ENCODE assay signal across 12 cellular contexts in the genomic region with DNA sequence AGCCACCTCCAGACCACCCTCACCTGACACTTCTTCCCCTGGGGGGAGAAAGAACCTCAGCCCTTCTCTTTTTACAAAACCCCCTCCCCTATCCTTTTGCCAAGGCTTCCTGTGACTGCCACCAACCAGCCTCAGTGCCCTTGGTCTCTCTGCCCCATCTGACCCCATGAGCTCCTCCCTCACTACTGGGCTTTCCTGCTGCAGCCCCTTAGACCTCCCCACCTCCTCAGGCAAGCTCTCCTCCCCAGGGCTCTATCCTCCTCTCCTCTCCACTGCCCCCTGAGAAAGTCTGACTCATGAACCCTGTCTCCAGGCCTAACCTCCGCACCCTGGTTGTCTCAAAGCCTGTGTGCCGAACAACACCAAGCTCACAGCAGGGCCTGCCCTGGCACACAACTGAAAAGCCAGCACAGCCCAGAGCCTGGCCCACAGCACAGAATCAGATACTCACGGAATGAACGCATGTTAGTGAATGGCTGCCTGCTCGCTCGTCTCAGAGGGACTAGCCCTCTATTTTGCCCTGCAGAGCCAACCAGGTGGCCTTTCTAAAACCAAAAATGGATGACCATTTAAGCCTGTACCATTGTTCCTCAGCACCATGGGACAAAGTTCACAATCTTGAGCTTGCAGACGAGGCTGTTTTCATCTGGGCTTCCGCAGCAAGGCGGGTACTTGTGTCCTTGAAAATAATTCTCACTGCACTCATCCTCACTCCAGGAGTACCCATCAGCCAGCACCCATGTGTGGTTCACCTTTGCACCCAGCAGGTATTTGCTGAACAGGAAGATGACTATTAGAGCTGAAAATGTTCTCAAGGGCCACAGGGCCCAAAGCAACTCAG. TPM values are rescaled to one million over a fixed set of nuclear protein-coding genes. Genes with fewer than 3 reads are reported as not detected.
DNase-seq lines count a peak whose midpoint lies in the region; ATAC-seq and TF ChIP-seq lines count a peak whose summit lies in the region.
"Had no signal": no experiment of that assay in that cellular context is flagged by ENCODE, and none has a peak within 500 bp of the region (broad histone marks: within the 10 kb centered on the region; RNA-seq: fewer than 3 reads in every experiment).

No MANE protein-coding gene starts in this region.

- H3K27ac ChIP-seq in dorsolateral prefrontal cortex (peak overlapping the region; percentile 23 to 100 (median 92)), parathyroid adenoma (peak overlapping the region; percentile 73)
- H3K27ac ChIP-seq: KMS-11 had no signal

- DNase-seq in dorsolateral prefrontal cortex = peak in 3 of 10 donors; percentile 45 to 56 (median 46)
- no peak for DNase-seq in foreskin fibroblast
- no peak for DNase-seq in DMS153 (lab: John Stamatoyannopoulos, UW)
- DNase-seq in occipital lobe (lab: John Stamatoyannopoulos, UW) = no peak
- no peak for DNase-seq in SW 1271 (lab: John Stamatoyannopoulos, UW)
- DNase-seq: HFFc6; stimulated activated CD4-positive, alpha-beta T cell treated with anti-CD3 and anti-CD28 coated beads, Interleukin-15, amount 100 ng/mL, for 24 hours had no signal

- H3K4me2 ChIP-seq in parathyroid adenoma (ENCODE audit: low read length) = no peak overlapping the region
- H3K4me2 ChIP-seq: KMS-11 had no signal

- H3K4me3 ChIP-seq in dorsolateral prefrontal cortex (peak overlapping the region in 29 of 59 donors; percentile 62 to 84 (median 76)), parathyroid adenoma (ENCODE audit: low read depth, low read length) (no peak overlapping the region), foreskin fibroblast (ENCODE audit: low read depth in 1 of 2, low read length in 2 of 2) (peak overlapping the region in 1 of 2 donors; percentile 69)

- H3K9ac ChIP-seq in parathyroid adenoma = no peak overlapping the region
- H3K9ac ChIP-seq: KMS-11 had no signal

- ATAC-seq in GM18502 (IDR thresholded peaks at IDR 0.05; ENCODE audit: poor library complexity, unreplicated experiment) (peak; percentile 21), HG03460 (IDR thresholded peaks at IDR 0.05; ENCODE audit: unreplicated experiment) (peak; percentile 4)

- intact Hi-C loops in dorsolateral prefrontal cortex (cut with DNase I) = loop anchor here in 1 of 2 donors (10.0 kb wide), 1 partner anchor 50 kb away; no protein-coding TSS in a partner anchor

- H3K9me3 ChIP-seq in parathyroid adenoma (ENCODE audit: control insufficient read depth, low read length) = no peaks in the 10 kb centered on the region

- H2AFZ ChIP-seq in parathyroid adenoma = peak overlapping the region; percentile 90

- no peak for TF ChIP-seq CTCF in dorsolateral prefrontal cortex (IDR thresholded peaks at IDR 0.05 in 54 of 56, conservative IDR thresholded peaks at IDR 0.05 in 2 of 56; ENCODE audit: low read depth in 1 of 56, partially characterized antibody in 56 of 56)
- no peak for TF ChIP-seq CTCF in parathyroid adenoma (IDR thresholded peaks at IDR 0.05)
- no peak for TF ChIP-seq CTCF in foreskin fibroblast (IDR thresholded peaks at IDR 0.05; ENCODE audit: low read depth, low read length)

- no peaks in the 10 kb centered on the region for H3K79me2 ChIP-seq in parathyroid adenoma

- H3K4me1 ChIP-seq in parathyroid adenoma = peaks cover 16% of the 10 kb centered on the region

- no peaks in the 10 kb centered on the region for H3K36me3 ChIP-seq in parathyroid adenoma (ENCODE audit: control insufficient read depth, insufficient read depth, low read length)

- H3K27me3 ChIP-seq in dorsolateral prefrontal cortex (peaks cover 0 to 16% (median 0%) of the 10 kb centered on the region in 45 donors), parathyroid adenoma (ENCODE audit: control insufficient read depth, insufficient read depth, low read length) (no peaks in the 10 kb centered on the region)

RNA-seq across cellular contexts. Expression of a gene that starts 1.7 kb away (rescaled TPM):
- total RNA-seq in dorsolateral prefrontal cortex (10 to 100 TPM in 116 of 120 experiments, 1 to 10 TPM in 4; 8.0 to 47.0 (median 17.5) TPM), occipital lobe (1.4 TPM)
- total RNA-seq: HFFc6, RPMI7951 had no signal

RNA-seq across cellular contexts. Expression of a gene that starts 1.9 kb away (rescaled TPM):
- total RNA-seq in dorsolateral prefrontal cortex (100 to 1,000 TPM in 1 of 120 experiments, 10 to 100 TPM in 117, 1 to 10 TPM in 2; 7.6 to 107 (median 23.1) TPM), occipital lobe (2.2 TPM)
- total RNA-seq: HFFc6, RPMI7951 had no signal

RNA-seq across cellular contexts. Expression of a gene that starts 37.5 kb away (rescaled TPM):
- total RNA-seq in dorsolateral prefrontal cortex = 10 to 100 TPM; 26.1 to 57.0 (median 40.1) TPM
- 67.1 TPM for total RNA-seq in occipital lobe

RNA-seq across cellular contexts. Expression of a gene that starts 47.2 kb away (rescaled TPM):
- total RNA-seq in dorsolateral prefrontal cortex (10 to 100 TPM; 24.0 to 95.9 (median 41.2) TPM), occipital lobe (59.6 TPM)
